8 cellular contexts compared by ENCODE assay signal in the genomic region with DNA sequence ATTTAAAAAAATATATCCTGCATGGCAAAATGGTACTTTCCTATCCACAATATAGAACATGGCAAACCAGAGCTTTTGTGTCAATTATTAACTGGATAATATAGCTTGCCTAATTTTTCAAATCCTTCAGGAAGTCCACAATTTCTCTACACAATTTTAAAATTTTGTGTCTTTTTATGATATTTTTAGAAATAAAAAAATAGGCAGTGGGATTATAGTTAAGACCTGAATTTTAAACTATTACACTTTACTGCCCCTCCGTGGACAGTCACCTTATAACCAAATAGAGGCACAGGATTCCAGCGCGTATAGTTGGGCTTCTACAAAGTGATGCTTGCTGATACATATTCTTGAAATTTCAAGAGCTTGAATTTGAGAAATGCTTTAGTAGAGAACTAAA. TPM values are rescaled to one million over a fixed set of nuclear protein-coding genes. Genes with fewer than 3 reads are reported as not detected.
DNase-seq lines count a peak whose midpoint lies in the region; ATAC-seq and TF ChIP-seq lines count a peak whose summit lies in the region.

No MANE protein-coding gene starts in this region.

- WGBS in psoas muscle, 3 donors = 3 to 6% (median 4%) methylated on average over 3 of the region's 3 CpGs

- no peak for TF ChIP-seq POLR2A in NB4 (IDR thresholded peaks at IDR 0.05; ENCODE audit: extremely low read depth, insufficient read length)

- H3K9me3 ChIP-seq in psoas muscle = no peaks in the 10 kb centered on the region

- H3K27ac Mint-ChIP-seq in activated CD4-positive, alpha-beta T cell treated with anti-CD3 and anti-CD28 coated beads, Interleukin-2, amount 10 ng/mL, durations not matched to agents 7 days and 5 days = no peak overlapping the region

- no peak overlapping the region for H3K4me3 Mint-ChIP-seq in activated CD4-positive, alpha-beta T cell treated with anti-CD3 and anti-CD28 coated beads, Interleukin-2, amount 10 ng/mL, durations not matched to agents 7 days and 5 days

- TF ChIP-seq CTCF in NB4 (IDR thresholded peaks at IDR 0.05; ENCODE audit: low read depth, low read length) (peak; percentile 48), fibroblast of the aortic adventitia (IDR thresholded peaks at IDR 0.05; ENCODE audit: insufficient read depth, low read length) (peak; percentile 54), psoas muscle (IDR thresholded peaks at IDR 0.05) (peak; percentile 57)

- no peak overlapping the region for H3K27ac ChIP-seq in psoas muscle

- no peaks in the 10 kb centered on the region for H3K27me3 Mint-ChIP-seq in activated CD4-positive, alpha-beta T cell treated with anti-CD3 and anti-CD28 coated beads, Interleukin-2, amount 10 ng/mL, durations not matched to agents 7 days and 5 days

- CTCF ChIA-PET in activated CD4-positive, alpha-beta T cell treated with anti-CD3 and anti-CD28 coated beads, Interleukin-2, amount 10 ng/mL, durations not matched to agents 7 days and 5 days (lab: Charles Lee) = interaction anchor here (1.0 to 2.0 kb wide), 5 partner anchors 9 to 521 kb away, joined by 3 to 5 read pairs (median 5); a partner anchor contains a TSS

- H3K36me3 ChIP-seq in psoas muscle (ENCODE audit: insufficient read depth in 1 of 2, low read depth in 1 of 2) = no peaks in the 10 kb centered on the region

- intact Hi-C loops in psoas muscle (cut with DNase I) = loop anchor here (5.0 to 10.0 kb wide), 4 partner anchors 65 to 520 kb away; a partner anchor contains a TSS

- H3K4me3 ChIP-seq in NB4 (ENCODE audit: low read depth, low read length) (no peak overlapping the region), fibroblast of the aortic adventitia (ENCODE audit: low read depth, low read length) (no peak overlapping the region), psoas muscle (no peak overlapping the region)

- H3K4me1 ChIP-seq in psoas muscle = peaks cover 9% of the 10 kb centered on the region

- ATAC-seq in psoas muscle (no peak), GM18873 (IDR thresholded peaks at IDR 0.05; ENCODE audit: low FRiP score, unreplicated experiment) (no peak)

- peaks cover 7% of the 10 kb centered on the region for H3K36me3 Mint-ChIP-seq in activated CD4-positive, alpha-beta T cell treated with anti-CD3 and anti-CD28 coated beads, Interleukin-2, amount 10 ng/mL, durations not matched to agents 7 days and 5 days (ENCODE audit: low read depth)

- no peaks in the 10 kb centered on the region for H3K27me3 ChIP-seq in psoas muscle (ENCODE audit: insufficient read depth in 3 of 3, low read length in 2 of 3)

- H3K9me3 Mint-ChIP-seq in activated CD4-positive, alpha-beta T cell treated with anti-CD3 and anti-CD28 coated beads, Interleukin-2, amount 10 ng/mL, durations not matched to agents 7 days and 5 days = no peaks in the 10 kb centered on the region

- peak; percentile 2 for DNase-seq in activated T-cell treated with anti-CD3 and anti-CD28 coated beads for 1 hour (ENCODE audit: low read depth)
- DNase-seq in activated T-cell treated with anti-CD3 and anti-CD28 coated beads, Interleukin-2, amount 50 U/mL, for 1 hour = no peak
- DNase-seq in NB4 (ENCODE audit: low read depth) = peak; percentile 64
- peak; percentile 55 for DNase-seq in activated CD4-positive, alpha-beta T cell treated with anti-CD3 and anti-CD28 coated beads, Interleukin-2, amount 10 ng/mL, durations not matched to agents 7 days and 5 days
- peak; percentile 79 for DNase-seq in fibroblast of the aortic adventitia (ENCODE audit: low read depth)
- DNase-seq in psoas muscle = no peak
- no peak for DNase-seq in HK-2 (ENCODE audit: unreplicated experiment)

- POLR2A ChIA-PET in activated CD4-positive, alpha-beta T cell treated with anti-CD3 and anti-CD28 coated beads, Interleukin-2, amount 10 ng/mL, durations not matched to agents 7 days and 5 days (lab: Charles Lee) = no interaction called here

- H3K4me1 Mint-ChIP-seq in activated CD4-positive, alpha-beta T cell treated with anti-CD3 and anti-CD28 coated beads, Interleukin-2, amount 10 ng/mL, durations not matched to agents 7 days and 5 days = peaks cover 24% of the 10 kb centered on the region

RNA-seq across cellular contexts. Expression of a gene that starts 2.1 kb away (rescaled TPM):
- 10 to 100 TPM; 12.3 to 12.5 TPM for total RNA-seq in activated CD4-positive, alpha-beta T cell treated with anti-CD3 and anti-CD28 coated beads, Interleukin-2, amount 10 ng/mL, durations not matched to agents 7 days and 5 days
- total RNA-seq in fibroblast of the aortic adventitia (ENCODE audit: low replicate concordance) (1.3 and 5.3 TPM in 2 replicates), psoas muscle (under 1 TPM; 0.22 to 0.54 (median 0.43) TPM)
- polyA plus RNA-seq in psoas muscle = under 1 TPM; 0.09 to 0.91 (median 0.12) TPM

Comparison
In these comparisons a context has a peak if more than half of its experiments do, and no peak if none do; other contexts are left out.
1. DNase-seq: peak in activated T-cell treated with anti-CD3 and anti-CD28 coated beads for 1 hour (single experiment), NB4 (single experiment), activated CD4-positive, alpha-beta T cell treated with anti-CD3 and anti-CD28 coated beads, Interleukin-2, amount 10 ng/mL, durations not matched to agents 7 days and 5 days (single experiment) and fibroblast of the aortic adventitia (single experiment); none in activated T-cell treated with anti-CD3 and anti-CD28 coated beads, Interleukin-2, amount 50 U/mL, for 1 hour (single experiment), psoas muscle (0 of 2) and HK-2 (single experiment).
2. Peak in every context shown above with its lines, with median percentiles within 50 percentile points of each other: CTCF ChIP-seq.